Comparison of ENCODE assay signal across 8 cellular contexts in genomic region chr1:204127597-204128242, GRCh38. TPM values are rescaled to one million over a fixed set of nuclear protein-coding genes. Genes with fewer than 3 reads are reported as not detected.
DNase-seq lines count a peak whose midpoint lies in the region; ATAC-seq, FAIRE-seq and TF ChIP-seq lines count a peak whose summit lies in the region.

No MANE protein-coding gene starts in this region.

- in situ Hi-C loops in HepG2 (cut with HindIII; ENCODE audit: extremely low pct_ligation_motif_present, low pct_unique_long_range_greater_than_20kb), result loop anchor here (5.0 kb wide), 2 partner anchors 45 to 255 kb away; no protein-coding TSS in a partner anchor

- H3K79me2 ChIP-seq in KMS-11 (ENCODE audit: insufficient read depth, low read depth), result no peaks in the 10 kb centered on the region
- no peaks in the 10 kb centered on the region for H3K79me2 ChIP-seq in OCI-LY3 (ENCODE audit: low read length)
- no peaks in the 10 kb centered on the region for H3K79me2 ChIP-seq in HepG2 (ENCODE audit: insufficient read depth, low read length)

- H3K4me3 ChIP-seq in KMS-11 (IDR thresholded peaks at IDR 0.05; ENCODE audit: insufficient read depth, low read depth, low read length) (no peak overlapping the region), OCI-LY3 (ENCODE audit: low read length) (no peak overlapping the region), colonic mucosa (no peak overlapping the region), HepG2 (replicated peaks in 1 of 3; ENCODE audit: insufficient read depth in 1 of 3, low read depth in 2 of 3, low read length in 3 of 3) (no peak overlapping the region), tibial nerve (no peak overlapping the region)

- H3K27me3 ChIP-seq in KMS-11 (ENCODE audit: insufficient read depth, low read depth) (no peaks in the 10 kb centered on the region), OCI-LY3 (ENCODE audit: low read depth, low read length) (peaks cover 3% of the 10 kb centered on the region; the same call in 1 of the 2 replicates), colonic mucosa (no peaks in the 10 kb centered on the region), HepG2 (ENCODE audit: control insufficient read depth in 1 of 2, insufficient read depth in 2 of 2, low read length in 2 of 2) (no peaks in the 10 kb centered on the region), tibial nerve (no peaks in the 10 kb centered on the region)

- peak; percentile 65 for FAIRE-seq in HepG2 (lab: Jason Lieb, UNC)

- WGBS in HepG2 (ENCODE audit: low lambda C conversion rate), result 36% methylated on average over 2 of the region's 5 CpGs
- whole genome bisulfite sequencing in tibial nerve, 2 donors, result 19 to 26% methylated on average over 5 of the region's 5 CpGs

- H4K20me1 ChIP-seq in KMS-11 (ENCODE audit: insufficient read depth) (no peaks in the 10 kb centered on the region), OCI-LY3 (ENCODE audit: insufficient read depth, low read length) (no peaks in the 10 kb centered on the region), HepG2 (ENCODE audit: insufficient read depth, low read length) (no peaks in the 10 kb centered on the region)

- CTCF ChIA-PET in HepG2 (lab: Yijun Ruan, JAX; ENCODE audit: low intra/inter-chr PET ratio, low total read pairs), result interaction anchor here (0.7 to 4.2 kb wide), 5 partner anchors 48 to 267 kb away, joined by 4 to 89 read pairs (median 7); partner anchors contain the start of gene SNRPE

- intact Hi-C loops in colonic mucosa (cut with DNase I) (loop anchor here (2.0 to 5.0 kb wide), 2 partner anchors 50 to 257 kb away; no protein-coding TSS in a partner anchor), HepG2 (cut with micrococcal nuclease; ENCODE audit: unreplicated experiment) (loop anchor here (1.0 kb wide), 1 partner anchor 53 kb away; no protein-coding TSS in a partner anchor)

- H2AFZ ChIP-seq in KMS-11 (ENCODE audit: low read depth) (no peak overlapping the region), OCI-LY3 (ENCODE audit: low read depth, low read length) (no peak overlapping the region), HepG2 (ENCODE audit: low read length) (no peak overlapping the region)

- H3K9me3 ChIP-seq in OCI-LY3 (ENCODE audit: insufficient read depth, low read length) (no peaks in the 10 kb centered on the region), colonic mucosa (no peaks in the 10 kb centered on the region), HepG2 (ENCODE audit: low read length) (no peaks in the 10 kb centered on the region), tibial nerve (no peaks in the 10 kb centered on the region)

- no peak overlapping the region for H3K27ac ChIP-seq in KMS-11
- no peak overlapping the region for H3K27ac ChIP-seq in OCI-LY3 (ENCODE audit: low read length)
- H3K27ac ChIP-seq in colonic mucosa, result no peak overlapping the region
- no peak overlapping the region for H3K27ac ChIP-seq in HepG2 (ENCODE audit: extremely low read length, insufficient read depth, low read length)
- peak overlapping the region in 3 of 4 donors; percentile 72 to 88 (median 73) for H3K27ac ChIP-seq in tibial nerve

- DNase-seq in DMS79 (lab: John Stamatoyannopoulos, UW), result peak; percentile 15
- DNase-seq in colonic mucosa, result peak; percentile 60
- DNase-seq in HepG2 (ENCODE audit: low spot score), result peak; percentile 45
- DNase-seq in tibial nerve (ENCODE audit: low spot score in 2 of 2), result peak; percentile 54 to 71

- H3K4me1 ChIP-seq in KMS-11 (ENCODE audit: low read depth, poor library complexity, severe bottlenecking), result peaks cover 3% of the 10 kb centered on the region
- peaks cover 3% of the 10 kb centered on the region; the same call in 1 of the 2 replicates for H3K4me1 ChIP-seq in OCI-LY3 (ENCODE audit: low read length)
- H3K4me1 ChIP-seq in colonic mucosa, result peaks cover 3% of the 10 kb centered on the region
- H3K4me1 ChIP-seq in HepG2 (ENCODE audit: insufficient read depth, low read length), result peaks cover 34% of the 10 kb centered on the region
- H3K4me1 ChIP-seq in tibial nerve, result peaks cover 0 to 66% (median 17%) of the 10 kb centered on the region in 4 donors

- peak; percentile 92 for TF ChIP-seq RAD21 in HepG2 (CRISPR knock-in tag; IDR thresholded peaks at IDR 0.05)

- H3K4me2 ChIP-seq in KMS-11, result no peak overlapping the region
- no peak overlapping the region for H3K4me2 ChIP-seq in OCI-LY3 (ENCODE audit: low read length)
- H3K4me2 ChIP-seq in HepG2 (ENCODE audit: low read depth, low read length), result no peak overlapping the region

- TF ChIP-seq EP300 in HepG2 (IDR thresholded peaks at IDR 0.05; ENCODE audit: low read depth in 2 of 2, low read length in 2 of 2), result no peak
- TF ChIP-seq EP300 in HepG2 (CRISPR knock-in tag; IDR thresholded peaks at IDR 0.05; ENCODE audit: borderline replicate concordance), result no peak
- TF ChIP-seq EP300 in tibial nerve (IDR thresholded peaks at IDR 0.05), result peak in 1 of 2 donors; percentile 77

- no TSS peak for BruUV-seq in HepG2 (replicated peaks; lab: Mats Ljungman, UMichigan)

- TF ChIP-seq CTCF in KMS-11 (conservative IDR thresholded peaks at IDR 0.05; ENCODE audit: low read depth, low read length) (peak; percentile 73), OCI-LY3 (IDR thresholded peaks at IDR 0.05; ENCODE audit: low read depth, low read length) (peak; percentile 48), colonic mucosa (IDR thresholded peaks at IDR 0.05) (peak; percentile 96), HepG2 (CRISPR knock-in tag; IDR thresholded peaks at IDR 0.05) (peak; percentile 92), tibial nerve (IDR thresholded peaks at IDR 0.05) (peak; percentile 88 to 99 (median 93))

- no peak overlapping the region for H3K9ac ChIP-seq in KMS-11
- no peak overlapping the region for H3K9ac ChIP-seq in OCI-LY3 (ENCODE audit: low read length)
- H3K9ac ChIP-seq in colonic mucosa (ENCODE audit: low read depth in 2 of 2, low read length in 2 of 2), result no peak overlapping the region
- H3K9ac ChIP-seq in HepG2 (ENCODE audit: insufficient read depth, low read depth, low read length), result no peak overlapping the region

- H3K36me3 ChIP-seq in KMS-11 (ENCODE audit: insufficient read depth), result no peaks in the 10 kb centered on the region
- H3K36me3 ChIP-seq in OCI-LY3 (replicated peaks; ENCODE audit: low read depth, low read length), result no peaks in the 10 kb centered on the region
- H3K36me3 ChIP-seq in colonic mucosa, result no peaks in the 10 kb centered on the region
- peaks cover 17 to 34% of the 10 kb centered on the region in 2 experiments for H3K36me3 ChIP-seq in HepG2 (replicated peaks in 1 of 2; ENCODE audit: control insufficient read depth in 1 of 2, insufficient read depth in 2 of 2, low read length in 2 of 2)
- H3K36me3 ChIP-seq in tibial nerve, result peaks cover 0 to 68% (median 2%) of the 10 kb centered on the region in 3 donors

- peak; percentile 28 for ATAC-seq in HepG2
- ATAC-seq in GM18858 (IDR thresholded peaks at IDR 0.05; ENCODE audit: unreplicated experiment), result no peak
- no peak for ATAC-seq in GM19463 (IDR thresholded peaks at IDR 0.05; ENCODE audit: unreplicated experiment)

- TF ChIP-seq POLR2A in HepG2 (IDR thresholded peaks at IDR 0.05; ENCODE audit: insufficient read depth in 1 of 2, low read depth in 2 of 2, low read length in 2 of 2) (no peak), tibial nerve (IDR thresholded peaks at IDR 0.05) (no peak)

- POLR2A ChIA-PET in HepG2 (lab: Yijun Ruan, JAX), result interaction anchor here (0.6 to 4.8 kb wide), 5 partner anchors 18 to 267 kb away, joined by 3 to 31 read pairs (median 4); partner anchors contain the start of gene SOX13

RNA-seq across cellular contexts. Expression of gene ETNK2, which starts 24.1 kb away (rescaled TPM):
- total RNA-seq in colonic mucosa (1 to 10 TPM in 1 of 2 donors, under 1 TPM in 1; 0.40 to 1.2 TPM), HepG2 (2016; rRNA removed; fragmentation: Illumina TruSeq; extraction: Trizol) (35.3 and 42.8 TPM in 2 replicates), tibial nerve (10 to 100 TPM; 24.6 to 95.2 (median 67.8) TPM)
- 44.9 and 55.4 TPM in 2 replicates for total RNA-seq in HepG2 (2016; cell fraction: cytosol; rRNA removed; fragmentation: Illumina TruSeq; extraction: Trizol; ENCODE audit: low read depth)
- total RNA-seq in HepG2 (2016; cell fraction: insoluble cytoplasmic fraction; rRNA removed; fragmentation: Illumina TruSeq; extraction: Trizol), result 31.7 and 40.5 TPM in 2 replicates
- total RNA-seq in HepG2 (2016; cell fraction: membrane; rRNA removed; fragmentation: Illumina TruSeq; extraction: Trizol), result 91.7 and 102 TPM in 2 replicates
- 18.1 and 22.1 TPM in 2 replicates for total RNA-seq in HepG2 (2016; cell fraction: nucleus; rRNA removed; fragmentation: Illumina TruSeq; extraction: Trizol)
- polyA plus RNA-seq in HepG2 (2011; rRNA removed), result 15.5 and 23.4 TPM in 2 replicates
- 13.9 and 23.8 TPM in 2 replicates for polyA plus RNA-seq in HepG2 (2011; cell fraction: cytosol; rRNA removed)
- polyA plus RNA-seq in HepG2 (2011; cell fraction: nucleus; rRNA removed), result 5.6 and 10.0 TPM in 2 replicates
- 18.2 and 18.3 TPM in 2 replicates for polyA plus RNA-seq in HepG2 (2012)
- polyA plus RNA-seq in HepG2 (2016; cell fraction: cytosol; fragmentation: Illumina TruSeq; extraction: Trizol; ENCODE audit: low read depth), result 63.9 and 73.6 TPM in 2 replicates
- polyA plus RNA-seq in HepG2 (2016; cell fraction: insoluble cytoplasmic fraction; fragmentation: Illumina TruSeq; extraction: Trizol; ENCODE audit: low read depth), result 38.8 and 47.8 TPM in 2 replicates
- 98.0 and 100 TPM in 2 replicates for polyA plus RNA-seq in HepG2 (2016; cell fraction: membrane; fragmentation: Illumina TruSeq; extraction: Trizol; ENCODE audit: low read depth)
- polyA plus RNA-seq in HepG2 (2016; cell fraction: nucleus; fragmentation: Illumina TruSeq; extraction: Trizol; ENCODE audit: insufficient read depth, low read depth), result 24.8 and 26.8 TPM in 2 replicates
- 1.9 and 16.9 TPM in 2 replicates for polyA minus RNA-seq in HepG2 (2011; rRNA and poly(A)+ RNA removed; ENCODE audit: low replicate concordance)
- polyA minus RNA-seq in HepG2 (2011; cell fraction: cytosol; rRNA and poly(A)+ RNA removed), result 6.6 and 10.3 TPM in 2 replicates
- 4.9 and 9.0 TPM in 2 replicates for polyA minus RNA-seq in HepG2 (2011; cell fraction: nucleus; rRNA and poly(A)+ RNA removed)

RNA-seq across cellular contexts. Expression of gene REN, which starts 38.4 kb away (rescaled TPM):
- under 1 TPM in 1 of 2 donors, not detected in 1; 0.82 TPM for total RNA-seq in colonic mucosa
- not detected in 2 replicates for total RNA-seq in HepG2 (2016; rRNA removed; fragmentation: Illumina TruSeq; extraction: Trizol)
- total RNA-seq in HepG2 (2016; cell fraction: cytosol; rRNA removed; fragmentation: Illumina TruSeq; extraction: Trizol; ENCODE audit: low read depth), result not detected in 2 replicates
- not detected in 2 replicates for total RNA-seq in HepG2 (2016; cell fraction: insoluble cytoplasmic fraction; rRNA removed; fragmentation: Illumina TruSeq; extraction: Trizol)
- not detected in 2 replicates for total RNA-seq in HepG2 (2016; cell fraction: membrane; rRNA removed; fragmentation: Illumina TruSeq; extraction: Trizol)
- not detected in 2 replicates for total RNA-seq in HepG2 (2016; cell fraction: nucleus; rRNA removed; fragmentation: Illumina TruSeq; extraction: Trizol)
- polyA plus RNA-seq in HepG2 (2011; rRNA removed), result 0.05 TPM in 1 of 2 replicates, not detected in the other
- polyA plus RNA-seq in HepG2 (2011; cell fraction: cytosol; rRNA removed), result 0.03 and 0.06 TPM in 2 replicates
- 0.12 and 0.21 TPM in 2 replicates for polyA plus RNA-seq in HepG2 (2011; cell fraction: nucleus; rRNA removed)
- not detected in 2 replicates for polyA plus RNA-seq in HepG2 (2012)
- not detected in 2 replicates for polyA plus RNA-seq in HepG2 (2016; cell fraction: cytosol; fragmentation: Illumina TruSeq; extraction: Trizol; ENCODE audit: low read depth)
- not detected in 2 replicates for polyA plus RNA-seq in HepG2 (2016; cell fraction: insoluble cytoplasmic fraction; fragmentation: Illumina TruSeq; extraction: Trizol; ENCODE audit: low read depth)
- polyA plus RNA-seq in HepG2 (2016; cell fraction: membrane; fragmentation: Illumina TruSeq; extraction: Trizol; ENCODE audit: low read depth), result not detected in 2 replicates
- not detected in 2 replicates for polyA plus RNA-seq in HepG2 (2016; cell fraction: nucleus; fragmentation: Illumina TruSeq; extraction: Trizol; ENCODE audit: insufficient read depth, low read depth)
- polyA minus RNA-seq in HepG2 (2011; rRNA and poly(A)+ RNA removed; ENCODE audit: low replicate concordance), result not detected in 2 replicates
- not detected in 2 replicates for polyA minus RNA-seq in HepG2 (2011; cell fraction: cytosol; rRNA and poly(A)+ RNA removed)
- polyA minus RNA-seq in HepG2 (2011; cell fraction: nucleus; rRNA and poly(A)+ RNA removed), result not detected in 2 replicates
- not detected for total RNA-seq in tibial nerve

RNA-seq across cellular contexts. Expression of gene SOX13, which starts 54.8 kb away (rescaled TPM):
- total RNA-seq in colonic mucosa (10 to 100 TPM; 34.9 to 35.1 TPM), HepG2 (2016; rRNA removed; fragmentation: Illumina TruSeq; extraction: Trizol) (9.3 and 13.3 TPM in 2 replicates), tibial nerve (100 to 1,000 TPM in 3 of 4 donors, 10 to 100 TPM in 1; 51.8 to 108 (median 105) TPM)
- total RNA-seq in HepG2 (2016; cell fraction: cytosol; rRNA removed; fragmentation: Illumina TruSeq; extraction: Trizol; ENCODE audit: low read depth), result 19.4 and 23.0 TPM in 2 replicates
- total RNA-seq in HepG2 (2016; cell fraction: insoluble cytoplasmic fraction; rRNA removed; fragmentation: Illumina TruSeq; extraction: Trizol), result 9.5 and 12.4 TPM in 2 replicates
- total RNA-seq in HepG2 (2016; cell fraction: membrane; rRNA removed; fragmentation: Illumina TruSeq; extraction: Trizol), result 7.5 and 8.0 TPM in 2 replicates
- total RNA-seq in HepG2 (2016; cell fraction: nucleus; rRNA removed; fragmentation: Illumina TruSeq; extraction: Trizol), result 11.8 and 12.5 TPM in 2 replicates
- 15.8 and 19.0 TPM in 2 replicates for polyA plus RNA-seq in HepG2 (2011; rRNA removed)
- polyA plus RNA-seq in HepG2 (2011; cell fraction: cytosol; rRNA removed), result 11.5 and 12.7 TPM in 2 replicates
- polyA plus RNA-seq in HepG2 (2011; cell fraction: nucleus; rRNA removed), result 51.5 and 56.0 TPM in 2 replicates
- polyA plus RNA-seq in HepG2 (2012), result 12.2 and 14.5 TPM in 2 replicates
- 1.2 and 1.3 TPM in 2 replicates for polyA plus RNA-seq in HepG2 (2016; cell fraction: cytosol; fragmentation: Illumina TruSeq; extraction: Trizol; ENCODE audit: low read depth)
- 12.0 and 16.7 TPM in 2 replicates for polyA plus RNA-seq in HepG2 (2016; cell fraction: insoluble cytoplasmic fraction; fragmentation: Illumina TruSeq; extraction: Trizol; ENCODE audit: low read depth)
- 3.4 and 3.9 TPM in 2 replicates for polyA plus RNA-seq in HepG2 (2016; cell fraction: membrane; fragmentation: Illumina TruSeq; extraction: Trizol; ENCODE audit: low read depth)
- polyA plus RNA-seq in HepG2 (2016; cell fraction: nucleus; fragmentation: Illumina TruSeq; extraction: Trizol; ENCODE audit: insufficient read depth, low read depth), result 29.9 and 34.7 TPM in 2 replicates
- polyA minus RNA-seq in HepG2 (2011; rRNA and poly(A)+ RNA removed; ENCODE audit: low replicate concordance), result 50.6 and 65.9 TPM in 2 replicates
- polyA minus RNA-seq in HepG2 (2011; cell fraction: cytosol; rRNA and poly(A)+ RNA removed), result 12.0 and 12.7 TPM in 2 replicates
- 40.8 and 41.1 TPM in 2 replicates for polyA minus RNA-seq in HepG2 (2011; cell fraction: nucleus; rRNA and poly(A)+ RNA removed)

Comparison
In these comparisons a context has a peak if more than half of its experiments do, and no peak if none do; other contexts are left out.
1. H3K27ac ChIP-seq: peak in tibial nerve (3 of 4); none in KMS-11 (single experiment), OCI-LY3 (single experiment), colonic mucosa (single experiment) and HepG2 (single experiment).
2. RNA of gene ETNK2, which starts 24.1 kb away (total RNA-seq): 24.6 to 95.2 TPM in tibial nerve and 18.1 to 102 TPM in HepG2; 0.40 to 1.2 TPM in colonic mucosa; every median in the first group is over 4 times any median in the second.
3. Peak in every context shown above with its lines, with median percentiles within 50 percentile points of each other: DNase-seq and CTCF ChIP-seq.